1 cellular context compared by ENCODE assay signal in the genomic region with DNA sequence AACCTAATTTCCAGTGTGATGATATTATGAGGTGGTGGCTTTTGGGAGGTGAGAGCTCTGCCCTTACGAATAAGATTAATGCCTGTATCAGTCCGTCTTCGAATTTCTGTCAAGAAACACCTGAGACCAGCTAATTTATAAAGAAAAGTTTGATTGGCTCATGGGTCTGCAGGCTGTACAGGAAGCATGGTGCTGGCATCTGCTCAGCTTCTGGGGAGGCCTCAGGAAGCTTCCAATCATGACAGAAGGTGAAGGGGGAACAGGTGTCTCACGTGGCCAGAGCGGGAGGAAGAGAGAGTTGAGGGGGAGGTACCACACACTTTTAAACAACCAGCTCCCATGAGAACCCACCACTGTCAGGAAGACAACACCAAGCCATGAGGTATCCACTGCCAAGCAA.
A peak's percentile ranks its signal among the peaks of the same experiment; 100 is the strongest.
TF ChIP-seq lines count a peak whose summit lies in the region.

No MANE protein-coding gene starts in this region.

TF ChIP-seq in HepG2, 621 proteins besides CTCF, POLR2A, EP300 and RAD21:
- TF ChIP-seq ZNF776 (CRISPR knock-in tag; IDR thresholded peaks at IDR 0.05) (peak; percentile 86; the same call in 1 of the 2 replicates), ETV5 (CRISPR knock-in tag; IDR thresholded peaks at IDR 0.05; ENCODE audit: borderline replicate concordance) (no peak)
